Comparison of ENCODE assay signal across 11 cellular contexts in the genomic region with DNA sequence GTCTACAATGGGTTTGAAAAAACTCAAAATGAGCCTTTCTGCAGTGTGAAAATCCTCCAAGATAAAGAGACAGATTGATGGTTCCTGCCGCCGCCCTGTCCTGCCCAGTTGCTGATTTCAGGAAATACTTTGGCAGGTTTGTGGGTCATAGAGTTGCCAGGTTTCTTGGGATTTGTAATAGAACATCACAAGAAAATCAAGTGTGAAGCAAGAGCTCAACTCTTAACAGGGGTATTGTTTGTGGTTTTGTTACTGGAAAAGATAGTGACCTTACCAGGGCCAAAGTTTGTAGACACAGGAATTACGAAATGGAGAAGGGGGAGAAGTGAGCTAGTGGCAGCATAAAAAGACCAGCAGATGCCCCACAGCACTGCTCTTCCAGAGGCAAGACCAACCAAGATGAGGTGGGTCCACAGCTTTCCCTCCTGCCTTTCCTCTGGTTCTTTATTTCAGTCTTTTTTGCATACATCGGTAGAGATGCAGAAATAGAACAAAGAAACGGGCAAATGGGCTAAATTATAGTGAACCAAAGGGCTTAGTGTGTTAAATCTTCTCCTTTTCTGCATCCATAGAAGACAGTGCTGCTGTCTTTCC. TPM values are rescaled to one million over a fixed set of nuclear protein-coding genes. Genes with fewer than 3 reads are reported as not detected.
DNase-seq lines count a peak whose midpoint lies in the region; ATAC-seq and TF ChIP-seq lines count a peak whose summit lies in the region.
"Not testable (repeated sequence)": the region's sequence is repeated elsewhere in the genome, so short reads cannot be mapped to it uniquely, and the experiment has no call there.
"Had no signal": no experiment of that assay in that cellular context is flagged by ENCODE, and none has a peak within 500 bp of the region (broad histone marks: within the 10 kb centered on the region; RNA-seq: fewer than 3 reads in every experiment).

A gene with protein sequence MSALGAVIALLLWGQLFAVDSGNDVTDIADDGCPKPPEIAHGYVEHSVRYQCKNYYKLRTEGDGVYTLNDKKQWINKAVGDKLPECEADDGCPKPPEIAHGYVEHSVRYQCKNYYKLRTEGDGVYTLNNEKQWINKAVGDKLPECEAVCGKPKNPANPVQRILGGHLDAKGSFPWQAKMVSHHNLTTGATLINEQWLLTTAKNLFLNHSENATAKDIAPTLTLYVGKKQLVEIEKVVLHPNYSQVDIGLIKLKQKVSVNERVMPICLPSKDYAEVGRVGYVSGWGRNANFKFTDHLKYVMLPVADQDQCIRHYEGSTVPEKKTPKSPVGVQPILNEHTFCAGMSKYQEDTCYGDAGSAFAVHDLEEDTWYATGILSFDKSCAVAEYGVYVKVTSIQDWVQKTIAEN (plus strand): TSS at position 252 of the 594 bp plus-strand sequence. CDS start 148 bp downstream, at position 400.

- not testable (repeated sequence) for H3K36me3 ChIP-seq in adrenal gland (replicated peaks in 1 of 2); liver (ENCODE audit: control insufficient read depth in 4 of 4, insufficient read depth in 3 of 4, low read depth in 1 of 4, low read length in 3 of 4); upper lobe of right lung

- not testable (repeated sequence) for TF ChIP-seq CTCF in adrenal gland (IDR thresholded peaks at IDR 0.05); liver (IDR thresholded peaks at IDR 0.05; ENCODE audit: low read depth, low read length, missing input control); omental fat pad (IDR thresholded peaks at IDR 0.05); upper lobe of right lung (IDR thresholded peaks at IDR 0.05)

- DNase-seq in GF-D8 (lab: John Stamatoyannopoulos, UW): peak; percentile 90
- DNase-seq in MV-4-11 (lab: John Stamatoyannopoulos, UW): peak; percentile 58
- peak; percentile 73 for DNase-seq in SIG-M5 treated with dmso at 0.1 percent for 504 hours (lab: John Stamatoyannopoulos, UW; ENCODE audit: unreplicated experiment)
- peak in 1 of 7 donors; percentile 19 for DNase-seq in adrenal gland
- DNase-seq in Right ventricle myocardium inferior (ENCODE audit: missing footprints); omental fat pad (ENCODE audit: low spot score); upper lobe of right lung: not testable (repeated sequence)

- peak within 1 kb of the TSS; percentile 63 to 78 for H3K9ac ChIP-seq in liver (ENCODE audit: low read depth in 1 of 2, low read length in 2 of 2)

- H3K27me3 ChIP-seq in adrenal gland; liver (ENCODE audit: control insufficient read depth in 4 of 4, insufficient read depth in 4 of 4, low read length in 3 of 4); upper lobe of right lung: not testable (repeated sequence)

- TF ChIP-seq RAD21 in liver (IDR thresholded peaks at IDR 0.05): peak; percentile 17 to 38

- 67 to 79% (median 69%) methylated on average over 5 of the region's 5 CpGs for WGBS in adrenal gland, 4 donors
- WGBS in liver: 34% methylated on average over 5 of the region's 5 CpGs

- not testable (repeated sequence) for TF ChIP-seq POLR2A in adrenal gland (IDR thresholded peaks at IDR 0.05)

- intact Hi-C loops in adrenal gland (cut with DNase I); Right ventricle myocardium inferior (cut with DNase I); upper lobe of right lung (cut with DNase I): not testable (repeated sequence)

- not testable (repeated sequence) for H3K4me1 ChIP-seq in adrenal gland (replicated peaks in 1 of 2)
- H3K4me1 ChIP-seq in liver (ENCODE audit: control insufficient read depth in 4 of 4, insufficient read depth in 4 of 4, low read length in 3 of 4): peaks cover 7 to 43% (median 36%) of the 10 kb centered on the region in 4 donors
- H3K4me1 ChIP-seq in upper lobe of right lung: peaks cover 13% of the 10 kb centered on the region

- not testable (repeated sequence) for ATAC-seq in Right ventricle myocardium inferior
- ATAC-seq in omental fat pad (ENCODE audit: low FRiP score): peak; percentile 78
- peak; percentile 10 for ATAC-seq in upper lobe of right lung

- peak within 1 kb of the TSS in 1 of 5 donors; percentile 4 for H3K27ac ChIP-seq in adrenal gland
- peak within 1 kb of the TSS; percentile 74 to 84 for H3K27ac ChIP-seq in liver (ENCODE audit: low read depth in 1 of 2, low read length in 2 of 2)
- H3K27ac ChIP-seq in upper lobe of right lung: not testable (repeated sequence)

- not testable (repeated sequence) for H3K4me3 ChIP-seq in adrenal gland, upper lobe of right lung
- H3K4me3 ChIP-seq in liver (ENCODE audit: low read depth in 1 of 3, low read length in 3 of 3): peak within 1 kb of the TSS; percentile 39 to 78 (median 70)

- not testable (repeated sequence) for H3K9me3 ChIP-seq in adrenal gland (replicated peaks in 1 of 3); liver (ENCODE audit: control insufficient read depth in 4 of 4, low read length in 3 of 4); upper lobe of right lung

TF ChIP-seq in liver, 16 proteins besides CTCF, POLR2A, EP300 and RAD21:
- TF ChIP-seq EGR1 (IDR thresholded peaks at IDR 0.05; ENCODE audit: low read depth in 2 of 2) (peak in 1 of 2 donors; percentile 81), YY1 (IDR thresholded peaks at IDR 0.05) (peak; percentile 81), RXRA (IDR thresholded peaks at IDR 0.05) (peak; percentile 60 to 88), SP1 (IDR thresholded peaks at IDR 0.05) (peak; percentile 70), JUND (IDR thresholded peaks at IDR 0.05) (peak; percentile 24 to 81), GABPA (IDR thresholded peaks at IDR 0.05 in 1 of 2, conservative IDR thresholded peaks at IDR 0.05 in 1 of 2) (peak in 1 of 2 donors; percentile 23), HNF4A (conservative IDR thresholded peaks at IDR 0.05) (peak; percentile 71 to 84), TAF1 (conservative IDR thresholded peaks at IDR 0.05) (peak; percentile 53)
- TF ChIP-seq, protein P1, sequence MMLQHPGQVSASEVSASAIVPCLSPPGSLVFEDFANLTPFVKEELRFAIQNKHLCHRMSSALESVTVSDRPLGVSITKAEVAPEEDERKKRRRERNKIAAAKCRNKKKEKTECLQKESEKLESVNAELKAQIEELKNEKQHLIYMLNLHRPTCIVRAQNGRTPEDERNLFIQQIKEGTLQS (IDR thresholded peaks at IDR 0.05): peak; percentile 42
- TF ChIP-seq, protein P2, sequence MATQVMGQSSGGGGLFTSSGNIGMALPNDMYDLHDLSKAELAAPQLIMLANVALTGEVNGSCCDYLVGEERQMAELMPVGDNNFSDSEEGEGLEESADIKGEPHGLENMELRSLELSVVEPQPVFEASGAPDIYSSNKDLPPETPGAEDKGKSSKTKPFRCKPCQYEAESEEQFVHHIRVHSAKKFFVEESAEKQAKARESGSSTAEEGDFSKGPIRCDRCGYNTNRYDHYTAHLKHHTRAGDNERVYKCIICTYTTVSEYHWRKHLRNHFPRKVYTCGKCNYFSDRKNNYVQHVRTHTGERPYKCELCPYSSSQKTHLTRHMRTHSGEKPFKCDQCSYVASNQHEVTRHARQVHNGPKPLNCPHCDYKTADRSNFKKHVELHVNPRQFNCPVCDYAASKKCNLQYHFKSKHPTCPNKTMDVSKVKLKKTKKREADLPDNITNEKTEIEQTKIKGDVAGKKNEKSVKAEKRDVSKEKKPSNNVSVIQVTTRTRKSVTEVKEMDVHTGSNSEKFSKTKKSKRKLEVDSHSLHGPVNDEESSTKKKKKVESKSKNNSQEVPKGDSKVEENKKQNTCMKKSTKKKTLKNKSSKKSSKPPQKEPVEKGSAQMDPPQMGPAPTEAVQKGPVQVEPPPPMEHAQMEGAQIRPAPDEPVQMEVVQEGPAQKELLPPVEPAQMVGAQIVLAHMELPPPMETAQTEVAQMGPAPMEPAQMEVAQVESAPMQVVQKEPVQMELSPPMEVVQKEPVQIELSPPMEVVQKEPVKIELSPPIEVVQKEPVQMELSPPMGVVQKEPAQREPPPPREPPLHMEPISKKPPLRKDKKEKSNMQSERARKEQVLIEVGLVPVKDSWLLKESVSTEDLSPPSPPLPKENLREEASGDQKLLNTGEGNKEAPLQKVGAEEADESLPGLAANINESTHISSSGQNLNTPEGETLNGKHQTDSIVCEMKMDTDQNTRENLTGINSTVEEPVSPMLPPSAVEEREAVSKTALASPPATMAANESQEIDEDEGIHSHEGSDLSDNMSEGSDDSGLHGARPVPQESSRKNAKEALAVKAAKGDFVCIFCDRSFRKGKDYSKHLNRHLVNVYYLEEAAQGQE (IDR thresholded peaks at IDR 0.05): peak; percentile 80
- TF ChIP-seq, protein P3, sequence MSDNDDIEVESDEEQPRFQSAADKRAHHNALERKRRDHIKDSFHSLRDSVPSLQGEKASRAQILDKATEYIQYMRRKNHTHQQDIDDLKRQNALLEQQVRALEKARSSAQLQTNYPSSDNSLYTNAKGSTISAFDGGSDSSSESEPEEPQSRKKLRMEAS (IDR thresholded peaks at IDR 0.05): peak; percentile 85
- TF ChIP-seq, protein P4, sequence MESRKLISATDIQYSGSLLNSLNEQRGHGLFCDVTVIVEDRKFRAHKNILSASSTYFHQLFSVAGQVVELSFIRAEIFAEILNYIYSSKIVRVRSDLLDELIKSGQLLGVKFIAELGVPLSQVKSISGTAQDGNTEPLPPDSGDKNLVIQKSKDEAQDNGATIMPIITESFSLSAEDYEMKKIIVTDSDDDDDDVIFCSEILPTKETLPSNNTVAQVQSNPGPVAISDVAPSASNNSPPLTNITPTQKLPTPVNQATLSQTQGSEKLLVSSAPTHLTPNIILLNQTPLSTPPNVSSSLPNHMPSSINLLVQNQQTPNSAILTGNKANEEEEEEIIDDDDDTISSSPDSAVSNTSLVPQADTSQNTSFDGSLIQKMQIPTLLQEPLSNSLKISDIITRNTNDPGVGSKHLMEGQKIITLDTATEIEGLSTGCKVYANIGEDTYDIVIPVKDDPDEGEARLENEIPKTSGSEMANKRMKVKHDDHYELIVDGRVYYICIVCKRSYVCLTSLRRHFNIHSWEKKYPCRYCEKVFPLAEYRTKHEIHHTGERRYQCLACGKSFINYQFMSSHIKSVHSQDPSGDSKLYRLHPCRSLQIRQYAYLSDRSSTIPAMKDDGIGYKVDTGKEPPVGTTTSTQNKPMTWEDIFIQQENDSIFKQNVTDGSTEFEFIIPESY (IDR thresholded peaks at IDR 0.05): peak; percentile 64

RNA-seq across cellular contexts. Expression of the gene that starts here (rescaled TPM):
- 100 to 1,000 TPM in 1 of 8 donors, 10 to 100 TPM in 3, 1 to 10 TPM in 4; 4.9 to 113 (median 9.8) TPM for total RNA-seq in adrenal gland
- polyA plus RNA-seq in adrenal gland: 10 to 100 TPM in 2 of 3 donors, 1 to 10 TPM in 1; 6.0 to 29.8 (median 18.3) TPM
- 21.2 TPM for total RNA-seq in Right ventricle myocardium inferior
- total RNA-seq in liver: over 10,000 TPM; 13,922 to 117,679 TPM
- polyA plus RNA-seq in liver: over 10,000 TPM; 42,039 to 64,932 TPM
- 1,000 to 10,000 TPM in 2 of 4 donors, 100 to 1,000 TPM in 1, 10 to 100 TPM in 1; 48.9 to 4,795 (median 1,381) TPM for total RNA-seq in omental fat pad
- 94.2 TPM for total RNA-seq in upper lobe of right lung
- total RNA-seq: H1, HFFc6, OCI-LY7 had no signal
- polyA plus RNA-seq: H1 had no signal

Comparison
In these comparisons a context has a peak if more than half of its experiments do, and no peak if none do; other contexts are left out.
1. RNA of the gene that starts here (polyA plus RNA-seq): 42,039 to 64,932 TPM in liver; 6.0 to 29.8 TPM in adrenal gland; every median in the first group is over 1,000 times any median in the second.